4 cellular contexts compared by ENCODE assay signal in the genomic region with DNA sequence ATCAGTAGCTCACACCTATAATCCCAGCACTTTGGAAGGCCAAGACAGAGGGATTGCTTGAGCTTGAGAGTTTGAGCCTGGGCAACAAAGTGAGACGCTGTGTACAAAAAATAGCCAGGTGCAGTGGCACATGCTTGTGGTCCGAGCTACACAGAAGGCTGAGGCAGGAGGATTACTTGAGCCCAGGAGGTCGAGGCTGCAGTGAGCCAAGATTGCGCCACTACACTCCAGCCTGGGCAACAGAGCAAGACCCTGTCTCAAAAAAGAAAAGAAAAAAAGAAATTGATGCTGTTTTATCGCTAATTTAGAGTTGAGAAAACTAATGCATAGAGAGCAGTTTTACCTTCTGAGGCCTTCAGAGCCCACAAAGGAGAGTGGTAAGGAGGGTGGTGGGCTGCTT. TPM values are rescaled to one million over a fixed set of nuclear protein-coding genes. Genes with fewer than 3 reads are reported as not detected.
"Had no signal": no experiment of that assay in that cellular context is flagged by ENCODE, and none has a peak within 500 bp of the region (broad histone marks: within the 10 kb centered on the region; RNA-seq: fewer than 3 reads in every experiment).

No MANE protein-coding gene starts in this region.

RNA-seq across cellular contexts. Expression of gene LRRC73, which starts 11.9 kb away (rescaled TPM):
- total RNA-seq: epithelial cell of proximal tubule, kidney epithelial cell had no signal

RNA-seq across cellular contexts. Expression of gene DLK2, which starts 42.9 kb away (rescaled TPM):
- total RNA-seq: endothelial cell of umbilical vein, kidney epithelial cell, mesenteric fat pad had no signal
